In genomic region chr3:159821737-159822136, GRCh38 we compare ENCODE assay signal across 20 cellular contexts. TPM values are rescaled to one million over a fixed set of nuclear protein-coding genes. Genes with fewer than 3 reads are reported as not detected.
DNase-seq lines count a peak whose midpoint lies in the region; ATAC-seq and TF ChIP-seq lines count a peak whose summit lies in the region.
"Had no signal": no experiment of that assay in that cellular context is flagged by ENCODE, and none has a peak within 500 bp of the region (broad histone marks: within the 10 kb centered on the region; RNA-seq: fewer than 3 reads in every experiment).

No MANE protein-coding gene starts in this region.

- H2AK9ac ChIP-seq in IMR-90 (replicated peaks; ENCODE audit: low read depth, low read length, poor library complexity) = no peak overlapping the region

- H3K4ac ChIP-seq in IMR-90 (ENCODE audit: low read depth, low read length) = no peak overlapping the region

- ATAC-seq in IMR-90 (ENCODE audit: low read depth) = no peak; the same call in 1 of the 2 replicates
- ATAC-seq: HCT116, K562, SK-N-SH treated with all-trans-retinoic acid at 6 μM for 48 hours had no signal

- no peaks in the 10 kb centered on the region for H3K9me3 ChIP-seq in IMR-90 (ENCODE audit: control insufficient read depth, insufficient read depth, low read length)

- H3K23ac ChIP-seq in IMR-90 (ENCODE audit: low read depth, low read length) = no peak overlapping the region

- H2AK5ac ChIP-seq in IMR-90 (ENCODE audit: low read depth, low read length) = 0 out of 2 replicates have a peak overlapping the region, but pooled peaks have one; percentile 23

- peaks cover 20% of the 10 kb centered on the region for H3K4me1 ChIP-seq in IMR-90 (ENCODE audit: control insufficient read depth, insufficient read depth, low read length)

- no peak overlapping the region for H2AFZ ChIP-seq in IMR-90 (replicated peaks; ENCODE audit: low read length, poor library complexity)

- intact Hi-C loops in IMR-90 (cut with micrococcal nuclease) = no loop called here

- no peak for DNase-seq in IMR-90
- peak; percentile 28 for DNase-seq in astrocyte of the hippocampus (ENCODE audit: low read depth, low spot score)
- peak; percentile 20 for DNase-seq in myocyte (ENCODE audit: low read depth)
- DNase-seq in superior temporal gyrus (ENCODE audit: extremely low spot score) = peak; percentile 40
- no peak for DNase-seq in NCI-H226
- no peak for DNase-seq in foreskin melanocyte
- DNase-seq in occipital lobe (lab: John Stamatoyannopoulos, UW) = no peak
- DNase-seq: AML-193, GF-D8, GOT3, NCI-H1105 treated with DMSO at 0.1 percent for 48 hours, NCI-H1694 treated with DMSO at 0.1 percent for 48 hours, NCI-H510A, NCI-H748 treated with DMSO at 0.1 percent for 48 hours, SIG-M5 had no signal

- TF ChIP-seq POLR2A in IMR-90 (IDR thresholded peaks at IDR 0.05; ENCODE audit: low read depth, low read length) = no peak

- H4K91ac ChIP-seq in IMR-90 (ENCODE audit: insufficient read depth, low read depth, low read length) = no peak overlapping the region

- H2BK20ac ChIP-seq in IMR-90 (ENCODE audit: low read depth, low read length) = peak overlapping the region; percentile 33; the same call in 1 of the 2 replicates

- H3K27me3 ChIP-seq in IMR-90 (ENCODE audit: control insufficient read depth, insufficient read depth, low read length) = no peaks in the 10 kb centered on the region

- no peak overlapping the region; the same call in 1 of the 2 replicates for H3K14ac ChIP-seq in IMR-90 (replicated peaks; ENCODE audit: low read depth, low read length)

- H2BK120ac ChIP-seq in IMR-90 (ENCODE audit: low read depth, low read length) = peak overlapping the region; percentile 25; the same call in 1 of the 2 replicates

- WGBS in IMR-90 (ENCODE audit: extremely low coverage in 2 of 2, insufficient read length in 1 of 2), 2 experiments = no CpG with 5 or more reads among the region's 5 CpGs

- CTCF ChIA-PET in IMR-90 (lab: Yijun Ruan, JAX) = interaction anchor here (0.5 kb wide), 1 partner anchor 45 kb away, joined by 3 read pairs; no protein-coding TSS in a partner anchor

- no peak overlapping the region for H3K9ac ChIP-seq in IMR-90 (ENCODE audit: low read depth, low read length)

- H3K4me2 ChIP-seq in IMR-90 (ENCODE audit: low read depth, low read length) = no peak overlapping the region

- no peak overlapping the region for H3K27ac ChIP-seq in IMR-90 (ENCODE audit: insufficient read depth, low read length)
- H3K27ac ChIP-seq: C4-2B had no signal

- no peak overlapping the region for H4K5ac ChIP-seq in IMR-90 (ENCODE audit: low read depth, low read length)

- H3K36me3 ChIP-seq in IMR-90 (ENCODE audit: control insufficient read depth, insufficient read depth, low read length) = no peaks in the 10 kb centered on the region

- no peak overlapping the region for H3K4me3 ChIP-seq in IMR-90 (ENCODE audit: insufficient read depth, low read depth, low read length)
- H3K4me3 ChIP-seq: K562 had no signal

- POLR2A ChIA-PET in IMR-90 (lab: Charles Lee; ENCODE audit: unreplicated experiment) = no interaction called here

- no peak overlapping the region for H3K56ac ChIP-seq in IMR-90 (ENCODE audit: extremely low read depth, insufficient read depth, low read length)

- H4K8ac ChIP-seq in IMR-90 (ENCODE audit: low read depth in 2 of 2, low read length in 2 of 2) = peak overlapping the region in 1 of 2 experiments; percentile 25; a peak in 1 of 4 replicates

- no peak for TF ChIP-seq RAD21 in IMR-90 (IDR thresholded peaks at IDR 0.05; ENCODE audit: low read length)

- H4K20me1 ChIP-seq in IMR-90 (ENCODE audit: insufficient read depth, low read length) = peaks cover 25% of the 10 kb centered on the region

- peaks cover 20% of the 10 kb centered on the region for H3K9me1 ChIP-seq in IMR-90 (ENCODE audit: insufficient read depth, low read length)

- H2BK5ac ChIP-seq in IMR-90 (ENCODE audit: low read depth, low read length, poor library complexity, severe bottlenecking) = no peak overlapping the region

- H3K18ac ChIP-seq in IMR-90 (ENCODE audit: low read depth, low read length) = no peak overlapping the region

- TF ChIP-seq CTCF in IMR-90 (conservative IDR thresholded peaks at IDR 0.05; ENCODE audit: low read depth, low read length) = no peak

- dilution Hi-C loops in IMR-90 (cut with HindIII; ENCODE audit: low sequenced_read_pairs, unreplicated experiment) = no loop called here

- H2BK15ac ChIP-seq in IMR-90 (ENCODE audit: low read depth, low read length) = no peak overlapping the region

- BruUV-seq in IMR-90 (replicated peaks; lab: Mats Ljungman, UMichigan) = no TSS peak

- H3K79me1 ChIP-seq in IMR-90 (ENCODE audit: low read depth in 1 of 2, low read length in 2 of 2) = peaks cover 56 to 84% of the 10 kb centered on the region in 2 experiments

- in situ Hi-C loops in IMR-90 (cut with MboI; ENCODE audit: low sequenced_read_pairs) = no loop called here

TF ChIP-seq in IMR-90, 13 proteins besides CTCF, POLR2A, EP300 and RAD21:
- 0 out of 2 replicates have a peak, but pooled peaks have one; percentile 2 for TF ChIP-seq CEBPB (IDR thresholded peaks at IDR 0.05; ENCODE audit: low read depth, low read length)
- no peak for TF ChIP-seq SMC3 (IDR thresholded peaks at IDR 0.05; ENCODE audit: low read depth, low read length)
TF ChIP-seq in IMR-90: peak in this region for 1.

RNA-seq across cellular contexts. Expression of gene SCHIP1, which starts 17.9 kb away (rescaled TPM):
- total RNA-seq in IMR-90 (2012; rRNA removed) (5.0 and 5.4 TPM in 2 replicates), myocyte (17.1 and 26.5 TPM in 2 replicates), occipital lobe (50.4 TPM)
- 2.8 and 3.9 TPM in 2 replicates for polyA plus RNA-seq in IMR-90 (2012; rRNA removed)
- polyA plus RNA-seq in IMR-90 (2012; cell fraction: cytosol; rRNA removed) = 0.21 and 0.57 TPM in 2 replicates
- 3.5 and 19.4 TPM in 2 replicates for polyA plus RNA-seq in IMR-90 (2012; cell fraction: nucleus; rRNA removed; ENCODE audit: low replicate concordance)
- 9.3 TPM for polyA plus RNA-seq in myocyte (2012)
- total RNA-seq: K562, OCI-LY7 had no signal
- polyA plus RNA-seq: K562 had no signal

Comparison
In these comparisons a context has a peak if more than half of its experiments do, and no peak if none do; other contexts are left out.
1. DNase-seq: peak in astrocyte of the hippocampus (single experiment), myocyte (single experiment) and superior temporal gyrus (single experiment); none in IMR-90 (single experiment), NCI-H226 (single experiment), foreskin melanocyte (single experiment) and occipital lobe (single experiment).